ENCODE assay signal across 20 cellular contexts in genomic region chr10:102721954-102722353, GRCh38. TPM values are rescaled to one million over a fixed set of nuclear protein-coding genes. Genes with fewer than 3 reads are reported as not detected.
DNase-seq lines count a peak whose midpoint lies in the region; ATAC-seq and TF ChIP-seq lines count a peak whose summit lies in the region.
"Had no signal": no experiment of that assay in that cellular context is flagged by ENCODE, and none has a peak within 500 bp of the region (broad histone marks: within the 10 kb centered on the region; RNA-seq: fewer than 3 reads in every experiment).

No MANE protein-coding gene starts in this region.

- H3K27me3 Mint-ChIP-seq in stimulated activated naive CD8-positive, alpha-beta T cell treated with anti-CD3 and anti-CD28 coated beads, Interleukin-15, amount 100 ng/mL, for 72 hours, result no peaks in the 10 kb centered on the region
- no peaks in the 10 kb centered on the region for H3K27me3 Mint-ChIP-seq in activated CD4-positive, alpha-beta memory T cell treated with anti-CD3 and anti-CD28 coated beads for 36 hours
- no peaks in the 10 kb centered on the region for H3K27me3 Mint-ChIP-seq in mesothelial cell of epicardium (ENCODE audit: low read depth)
- H3K27me3 Mint-ChIP-seq: CD4-positive, alpha-beta memory T cell; IgD-negative memory B cell had no signal

- peaks cover 47% of the 10 kb centered on the region for H3K4me1 Mint-ChIP-seq in stimulated activated naive CD8-positive, alpha-beta T cell treated with anti-CD3 and anti-CD28 coated beads, Interleukin-15, amount 100 ng/mL, for 72 hours
- peaks cover 27% of the 10 kb centered on the region for H3K4me1 Mint-ChIP-seq in activated CD4-positive, alpha-beta memory T cell treated with anti-CD3 and anti-CD28 coated beads for 36 hours (ENCODE audit: low read depth)
- H3K4me1 Mint-ChIP-seq in mesothelial cell of epicardium, result peaks cover 27% of the 10 kb centered on the region

- H3K36me3 ChIP-seq in sigmoid colon, result peaks cover 0 to 2% (median 0%) of the 10 kb centered on the region in 4 donors
- H3K36me3 ChIP-seq: Peyer's patch had no signal

- CTCF ChIA-PET in activated CD4-positive, alpha-beta memory T cell treated with anti-CD3 and anti-CD28 coated beads for 36 hours (lab: Charles Lee), result interaction anchor here (1.0 to 1.3 kb wide), 3 partner anchors 9 to 612 kb away, joined by 3 to 4 read pairs (median 4); no protein-coding TSS in a partner anchor

- peaks cover 32% of the 10 kb centered on the region for H3K36me3 Mint-ChIP-seq in activated CD4-positive, alpha-beta memory T cell treated with anti-CD3 and anti-CD28 coated beads for 36 hours
- H3K36me3 Mint-ChIP-seq in mesothelial cell of epicardium, result peaks cover 15% of the 10 kb centered on the region

- H3K4me1 ChIP-seq in sigmoid colon, result peaks cover 0 to 8% (median 0%) of the 10 kb centered on the region in 4 donors
- H3K4me1 ChIP-seq: Peyer's patch had no signal

- H3K27me3 ChIP-seq in sigmoid colon, result no peaks in the 10 kb centered on the region
- H3K27me3 ChIP-seq: BE2C, Peyer's patch had no signal

- H3K9me3 Mint-ChIP-seq in stimulated activated naive CD8-positive, alpha-beta T cell treated with anti-CD3 and anti-CD28 coated beads, Interleukin-15, amount 100 ng/mL, for 72 hours, result no peaks in the 10 kb centered on the region
- H3K9me3 Mint-ChIP-seq in activated CD4-positive, alpha-beta memory T cell treated with anti-CD3 and anti-CD28 coated beads for 36 hours, result no peaks in the 10 kb centered on the region
- peaks cover 5% of the 10 kb centered on the region for H3K9me3 Mint-ChIP-seq in mesothelial cell of epicardium
- H3K9me3 Mint-ChIP-seq: IgD-negative memory B cell had no signal

- peak; percentile 68 for ATAC-seq in stimulated activated naive CD8-positive, alpha-beta T cell treated with anti-CD3 and anti-CD28 coated beads, Interleukin-15, amount 100 ng/mL, for 72 hours
- ATAC-seq in stimulated activated naive CD8-positive, alpha-beta T cell treated with anti-CD3 and anti-CD28 coated beads, Interleukin-15, Interleukin-2, amounts not matched to agents 100 U/mL and 50 U/mL, for 24 hours, result no peak

- no peak for TF ChIP-seq CTCF in mesothelial cell of epicardium (IDR thresholded peaks at IDR 0.05; ENCODE audit: unreplicated experiment)
- TF ChIP-seq CTCF in lower leg skin (IDR thresholded peaks at IDR 0.05), result no peak
- no peak for TF ChIP-seq CTCF in sigmoid colon (IDR thresholded peaks at IDR 0.05)

- POLR2A ChIA-PET in activated CD4-positive, alpha-beta memory T cell treated with anti-CD3 and anti-CD28 coated beads for 36 hours (lab: Charles Lee), result no interaction called here

- H3K9me3 ChIP-seq in sigmoid colon, result no peaks in the 10 kb centered on the region
- H3K9me3 ChIP-seq: BE2C, Peyer's patch had no signal

- H3K4me3 ChIP-seq in lower leg skin (ENCODE audit: low read depth, poor library complexity, severe bottlenecking) (no peak overlapping the region), sigmoid colon (no peak overlapping the region)
- H3K4me3 ChIP-seq: GM23248, Peyer's patch had no signal

- no peak for DNase-seq in stimulated activated naive CD8-positive, alpha-beta T cell treated with anti-CD3 and anti-CD28 coated beads, Interleukin-15, amount 100 ng/mL, for 72 hours
- no peak for DNase-seq in stimulated activated naive CD8-positive, alpha-beta T cell treated with anti-CD3 and anti-CD28 coated beads, Interleukin-15, Interleukin-2, amounts not matched to agents 100 U/mL and 50 U/mL, for 24 hours
- DNase-seq in activated CD4-positive, alpha-beta memory T cell treated with anti-CD3 and anti-CD28 coated beads for 36 hours, result no peak
- DNase-seq in mesothelial cell of epicardium (ENCODE audit: low spot score in 2 of 2, unreplicated experiment in 2 of 2) (no peak), lower leg skin (ENCODE audit: low spot score in 2 of 2) (no peak), sigmoid colon (no peak), glomerular visceral epithelial cell (ENCODE audit: extremely low spot score) (no peak)
- DNase-seq: BE2C; CD4-positive, alpha-beta memory T cell; DND-41; GDM1; GM23248; NCI-H1417 treated with DMSO at 0.1 percent for 48 hours; NCI-H2029; NCI-H2171 treated with DMSO at 0.1 percent for 48 hours; NCI-H510A; NCI-H82; Peyer's patch; SHP77 had no signal

- TF ChIP-seq EP300 in sigmoid colon (IDR thresholded peaks at IDR 0.05), result no peak

- peak overlapping the region in 1 of 2 donors; percentile 0 for H3K27ac Mint-ChIP-seq in stimulated activated naive CD8-positive, alpha-beta T cell treated with anti-CD3 and anti-CD28 coated beads, Interleukin-15, amount 100 ng/mL, for 72 hours
- H3K27ac Mint-ChIP-seq in activated CD4-positive, alpha-beta memory T cell treated with anti-CD3 and anti-CD28 coated beads for 36 hours, result peak overlapping the region; percentile 59
- H3K27ac Mint-ChIP-seq in mesothelial cell of epicardium, result peak overlapping the region; percentile 1

- no peak overlapping the region for H3K27ac ChIP-seq in sigmoid colon
- H3K27ac ChIP-seq: GM23248, Peyer's patch had no signal

- intact Hi-C loops in activated CD4-positive, alpha-beta memory T cell treated with anti-CD3 and anti-CD28 coated beads for 36 hours (cut with micrococcal nuclease), result no loop called here
- intact Hi-C loops in lower leg skin (cut with DNase I; ENCODE audit: low total_unique reads) (no loop called here), sigmoid colon (cut with DNase I) (loop anchor here (10.0 kb wide), 1 partner anchor 523 kb away; the partner anchor contains the start of gene RPEL1)

- WGBS in lower leg skin, 2 donors, result 78 to 88% methylated on average over 4 of the region's 4 CpGs
- 80 to 81% methylated on average over 4 of the region's 4 CpGs for WGBS in sigmoid colon, 2 donors

- no peak for TF ChIP-seq POLR2A in lower leg skin (IDR thresholded peaks at IDR 0.05)
- no peak for TF ChIP-seq POLR2A in sigmoid colon (IDR thresholded peaks at IDR 0.05)

- no peak overlapping the region for H3K4me3 Mint-ChIP-seq in stimulated activated naive CD8-positive, alpha-beta T cell treated with anti-CD3 and anti-CD28 coated beads, Interleukin-15, amount 100 ng/mL, for 72 hours
- H3K4me3 Mint-ChIP-seq in activated CD4-positive, alpha-beta memory T cell treated with anti-CD3 and anti-CD28 coated beads for 36 hours, result no peak overlapping the region
- H3K4me3 Mint-ChIP-seq in mesothelial cell of epicardium, result no peak overlapping the region
- H3K4me3 Mint-ChIP-seq: CD4-positive, alpha-beta memory T cell; IgD-negative memory B cell had no signal

RNA-seq across cellular contexts. Expression of gene SFXN2, which starts 7.5 kb away (rescaled TPM):
- 10 to 100 TPM; 14.7 to 17.8 TPM for total RNA-seq in activated CD4-positive, alpha-beta memory T cell treated with anti-CD3 and anti-CD28 coated beads for 36 hours
- total RNA-seq in mesothelial cell of epicardium (33.3 to 36.8 TPM (median 34.9 TPM) in 3 replicates), lower leg skin (1 to 10 TPM in 2 of 4 donors, under 1 TPM in 2; 0.46 to 4.7 (median 1.1) TPM), sigmoid colon (1 to 10 TPM in 2 of 4 donors, under 1 TPM in 2; 0.66 to 6.1 (median 1.5) TPM)
- 10 to 100 TPM in 1 of 3 donors, 1 to 10 TPM in 2; 2.4 to 11.6 (median 3.0) TPM for polyA plus RNA-seq in sigmoid colon

RNA-seq across cellular contexts. Expression of gene ARL3, which starts 7.8 kb away (rescaled TPM):
- 10 to 100 TPM; 10.1 to 11.1 TPM for total RNA-seq in activated CD4-positive, alpha-beta memory T cell treated with anti-CD3 and anti-CD28 coated beads for 36 hours
- 13.0 to 13.9 TPM (median 13.7 TPM) in 3 replicates for total RNA-seq in mesothelial cell of epicardium
- 1 to 10 TPM; 1.6 to 3.8 (median 3.2) TPM for total RNA-seq in lower leg skin
- total RNA-seq in sigmoid colon, result 10 to 100 TPM in 2 of 4 donors, 1 to 10 TPM in 2; 7.3 to 12.0 (median 9.3) TPM
- 1 to 10 TPM; 4.6 to 8.4 (median 5.4) TPM for polyA plus RNA-seq in sigmoid colon

RNA-seq across cellular contexts. Expression of gene WBP1L, which starts 21.8 kb away (rescaled TPM):
- 10 to 100 TPM; 14.6 to 15.9 TPM for total RNA-seq in activated CD4-positive, alpha-beta memory T cell treated with anti-CD3 and anti-CD28 coated beads for 36 hours
- 56.3 to 56.7 TPM (median 56.3 TPM) in 3 replicates for total RNA-seq in mesothelial cell of epicardium
- 100 to 1,000 TPM; 144 to 171 (median 163) TPM for total RNA-seq in lower leg skin
- 100 to 1,000 TPM in 2 of 4 donors, 10 to 100 TPM in 2; 83.8 to 148 (median 115) TPM for total RNA-seq in sigmoid colon
- polyA plus RNA-seq in sigmoid colon, result 10 to 100 TPM; 22.9 to 39.3 (median 25.8) TPM
